In the genomic region with DNA sequence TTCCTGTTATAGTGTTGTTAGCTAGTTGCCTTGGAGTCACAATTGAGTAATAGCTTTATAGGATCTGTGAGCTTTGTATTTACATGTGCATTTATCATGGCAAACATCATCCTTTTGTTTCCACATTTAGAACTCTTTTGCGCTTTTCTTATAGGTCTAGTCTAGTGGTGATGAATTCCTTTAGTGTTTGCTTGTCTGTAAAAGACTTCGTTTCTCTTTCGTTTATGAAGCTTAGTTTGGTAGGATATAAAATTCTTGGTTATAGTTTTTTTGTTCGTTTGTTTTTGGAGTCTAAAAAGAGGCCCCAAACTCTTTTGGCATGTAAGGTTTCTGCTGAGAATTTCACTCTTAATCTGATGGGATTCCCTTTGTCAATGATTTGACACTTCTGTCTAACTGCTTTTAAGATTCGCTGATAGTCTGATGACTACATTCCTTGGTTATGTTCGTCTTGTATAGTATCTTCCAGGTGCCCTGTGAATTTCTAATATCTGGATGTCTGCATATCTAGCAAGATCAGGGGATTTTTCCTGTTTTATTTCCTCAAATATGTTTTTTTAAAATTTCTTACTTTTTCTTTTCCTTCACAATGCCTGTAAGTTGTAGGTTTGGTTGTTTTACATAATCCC, we compare ENCODE assay signal across 16 cellular contexts. TPM values are rescaled to one million over a fixed set of nuclear protein-coding genes. Genes with fewer than 3 reads are reported as not detected.
DNase-seq lines count a peak whose midpoint lies in the region; ATAC-seq, FAIRE-seq and TF ChIP-seq lines count a peak whose summit lies in the region.
"Had no signal": no experiment of that assay in that cellular context is flagged by ENCODE, and none has a peak within 500 bp of the region (broad histone marks: within the 10 kb centered on the region; RNA-seq: fewer than 3 reads in every experiment).

No MANE protein-coding gene starts in this region.

- DNase-seq in GM18507 (ENCODE audit: extremely low spot score, insufficient read length, low read depth) (no peak), H54 (ENCODE audit: insufficient read length, low spot score) (no peak), K562 (ENCODE audit: extremely low read depth in 1 of 4, low spot score in 3 of 4) (no peak), mesenchymal stem cell (peak; percentile 21), suprapubic skin (ENCODE audit: low spot score in 2 of 2) (no peak), prostate gland (ENCODE audit: low spot score) (no peak)
- DNase-seq: BE2C; CD4-positive, alpha-beta memory T cell; DMS153; DND-41; GDM1; H9 had no signal

- H3K23ac ChIP-seq in mesenchymal stem cell (ENCODE audit: low read length in 2 of 2), result no peak overlapping the region

- no peak overlapping the region for H3K4ac ChIP-seq in mesenchymal stem cell (ENCODE audit: low read depth in 1 of 2, low read length in 2 of 2)

- no peak overlapping the region for H3K27ac ChIP-seq in K562 (ENCODE audit: extremely low read depth, low read depth, low read length)
- no peak overlapping the region for H3K27ac ChIP-seq in mesenchymal stem cell (ENCODE audit: low read length, poor library complexity, severe bottlenecking)
- H3K27ac ChIP-seq in suprapubic skin, result no peak overlapping the region
- H3K27ac ChIP-seq in prostate gland, result no peak overlapping the region
- H3K27ac ChIP-seq: A549, C4-2B, GM23248 had no signal

- no peak overlapping the region for H3K9ac ChIP-seq in K562 (ENCODE audit: insufficient read depth in 1 of 2, low read depth in 2 of 2, low read length in 2 of 2)
- H3K9ac ChIP-seq in mesenchymal stem cell (ENCODE audit: low read length), result no peak overlapping the region
- H3K9ac ChIP-seq: GM23248 had no signal

- H3K9me3 ChIP-seq in K562 (replicated peaks; ENCODE audit: control insufficient read depth, insufficient read depth, low read depth, low read length) (no peaks in the 10 kb centered on the region), mesenchymal stem cell (ENCODE audit: control insufficient read depth, low read length) (no peaks in the 10 kb centered on the region), suprapubic skin (no peaks in the 10 kb centered on the region), prostate gland (no peaks in the 10 kb centered on the region)
- H3K9me3 ChIP-seq: A549, BE2C had no signal

- H2BK12ac ChIP-seq in mesenchymal stem cell (ENCODE audit: low read length in 2 of 2), result no peak overlapping the region

- H4K8ac ChIP-seq in mesenchymal stem cell (ENCODE audit: low read length), result no peak overlapping the region

- no peak overlapping the region for H2AK5ac ChIP-seq in mesenchymal stem cell (ENCODE audit: low read length, severe bottlenecking)

- H3K9me1 ChIP-seq in K562 (ENCODE audit: control insufficient read depth, insufficient read depth, low read length), result no peaks in the 10 kb centered on the region

- no peak overlapping the region for H3K14ac ChIP-seq in mesenchymal stem cell (ENCODE audit: low read length in 2 of 2)

- H3K36me3 ChIP-seq in K562 (ENCODE audit: control insufficient read depth, insufficient read depth, low read length) (no peaks in the 10 kb centered on the region), mesenchymal stem cell (ENCODE audit: control insufficient read depth in 1 of 2, insufficient read depth in 2 of 2, low read depth in 1 of 2, low read length in 2 of 2) (no peaks in the 10 kb centered on the region), suprapubic skin (no peaks in the 10 kb centered on the region), prostate gland (no peaks in the 10 kb centered on the region)
- H3K36me3 ChIP-seq: BE2C had no signal

- peaks cover 52% of the 10 kb centered on the region for H3K79me2 ChIP-seq in K562 (ENCODE audit: control insufficient read depth, insufficient read depth, low read length)

- intact Hi-C loops in K562 (cut with micrococcal nuclease), result no loop called here
- intact Hi-C loops in prostate gland (cut with DNase I), result no loop called here

- CTCF ChIA-PET in K562 (lab: Yijun Ruan, JAX; ENCODE audit: low intra/inter-chr PET ratio), result no interaction called here

- H3K27me3 ChIP-seq in K562 (ENCODE audit: control insufficient read depth in 2 of 2, insufficient read depth in 2 of 2, low read length in 2 of 2) (no peaks in the 10 kb centered on the region), mesenchymal stem cell (ENCODE audit: control insufficient read depth in 1 of 2, insufficient read depth in 1 of 2, low read length in 2 of 2) (no peaks in the 10 kb centered on the region), suprapubic skin (no peaks in the 10 kb centered on the region), prostate gland (replicated peaks; ENCODE audit: insufficient read depth) (no peaks in the 10 kb centered on the region)
- H3K27me3 ChIP-seq: BE2C had no signal

- FAIRE-seq in GM18507 (lab: Jason Lieb, UNC) (peak; percentile 45), H54 (lab: Jason Lieb, UNC) (peak; percentile 53), K562 (lab: Jason Lieb, UNC) (no peak)
- FAIRE-seq: A549, D721Med had no signal

- H2BK5ac ChIP-seq in mesenchymal stem cell (ENCODE audit: low read depth, low read length, poor library complexity, severe bottlenecking), result no peak overlapping the region

- H3K4me2 ChIP-seq in K562 (ENCODE audit: insufficient read depth, low read length) (no peak overlapping the region), mesenchymal stem cell (ENCODE audit: low read length, poor library complexity, severe bottlenecking) (no peak overlapping the region)
- H3K4me2 ChIP-seq: A549 had no signal

- H4K20me1 ChIP-seq in K562 (replicated peaks; ENCODE audit: control insufficient read depth, insufficient read depth, low read length), result peaks cover 12% of the 10 kb centered on the region

- 49% methylated on average over 6 of the region's 6 CpGs for WGBS in K562 (ENCODE audit: insufficient coverage, low coverage, missing lambda C conversion rate)
- 92% methylated on average over 5 of the region's 6 CpGs for WGBS in mesenchymal stem cell
- WGBS in suprapubic skin, result 90% methylated on average over 6 of the region's 6 CpGs
- WGBS in prostate gland, result 84% methylated on average over 6 of the region's 6 CpGs

- TF ChIP-seq EP300 in K562 (IDR thresholded peaks at IDR 0.05; ENCODE audit: low read length), result no peak
- TF ChIP-seq EP300 in suprapubic skin (IDR thresholded peaks at IDR 0.05), result no peak

- no peak overlapping the region for H2AFZ ChIP-seq in K562 (ENCODE audit: low read depth, low read length)
- no peak overlapping the region for H2AFZ ChIP-seq in mesenchymal stem cell (ENCODE audit: low read depth, low read length)
- H2AFZ ChIP-seq: GM23248 had no signal

- TF ChIP-seq POLR2A in H54 (IDR thresholded peaks at IDR 0.05; ENCODE audit: low read depth, low read length) (no peak), K562 (conservative IDR thresholded peaks at IDR 0.05) (no peak), suprapubic skin (IDR thresholded peaks at IDR 0.05) (no peak), prostate gland (IDR thresholded peaks at IDR 0.05) (no peak)

- TF ChIP-seq CTCF in K562 (IDR thresholded peaks at IDR 0.05 in 2 of 3, conservative IDR thresholded peaks at IDR 0.05 in 1 of 3; ENCODE audit: insufficient read depth in 2 of 3, low read depth in 1 of 3, low read length in 3 of 3), result no peak
- no peak for TF ChIP-seq CTCF in suprapubic skin (IDR thresholded peaks at IDR 0.05)
- TF ChIP-seq CTCF in prostate gland (IDR thresholded peaks at IDR 0.05), result no peak

- no peak overlapping the region for H3K18ac ChIP-seq in mesenchymal stem cell (ENCODE audit: low read depth in 1 of 2, low read length in 2 of 2)

- no peaks in the 10 kb centered on the region; a peak in 1 of 5 replicates for H3K4me1 ChIP-seq in K562 (replicated peaks in 1 of 2; ENCODE audit: control insufficient read depth in 2 of 2, insufficient read depth in 2 of 2, low read length in 2 of 2)
- peaks cover 3% of the 10 kb centered on the region for H3K4me1 ChIP-seq in mesenchymal stem cell (ENCODE audit: control insufficient read depth, insufficient read depth, low read depth, low read length)
- peaks cover 4% of the 10 kb centered on the region for H3K4me1 ChIP-seq in suprapubic skin
- H3K4me1 ChIP-seq in prostate gland (replicated peaks), result no peaks in the 10 kb centered on the region
- H3K4me1 ChIP-seq: A549, BE2C had no signal

- H3K79me1 ChIP-seq in mesenchymal stem cell (replicated peaks; ENCODE audit: low read length, poor library complexity, severe bottlenecking), result peaks cover 16% of the 10 kb centered on the region

- no TSS peak for BruUV-seq in K562 (replicated peaks; lab: Mats Ljungman, UMichigan)

- in situ Hi-C loops in K562 (cut with MboI), result no loop called here

- no peak overlapping the region for H2BK15ac ChIP-seq in mesenchymal stem cell (ENCODE audit: low read depth, poor library complexity, severe bottlenecking)

- no peak for TF ChIP-seq RAD21 in K562 (CRISPR knock-in tag; conservative IDR thresholded peaks at IDR 0.05 in 1 of 2, IDR thresholded peaks at IDR 0.05 in 1 of 2)

- no peak overlapping the region for H2BK120ac ChIP-seq in mesenchymal stem cell (ENCODE audit: low read depth, low read length)

- ATAC-seq in K562, result no peak

- no peak overlapping the region for H4K91ac ChIP-seq in mesenchymal stem cell (ENCODE audit: low read length)

- H3K4me3 ChIP-seq in K562, result no peak overlapping the region
- no peak overlapping the region for H3K4me3 ChIP-seq in mesenchymal stem cell (ENCODE audit: insufficient read depth in 1 of 2, low read depth in 1 of 2, low read length in 2 of 2)
- no peak overlapping the region for H3K4me3 ChIP-seq in suprapubic skin
- H3K4me3 ChIP-seq in prostate gland, result no peak overlapping the region
- H3K4me3 ChIP-seq: A549, GM23248 had no signal

- POLR2A ChIA-PET in K562 (lab: Yijun Ruan, JAX), result no interaction called here

RNA-seq across cellular contexts. Expression of gene DNAJC3, which starts 20.2 kb away (rescaled TPM):
- total RNA-seq in K562 (2011; cell fraction: chromatin; rRNA removed; ENCODE audit: low replicate concordance), result 8.4 and 25.2 TPM in 2 replicates
- total RNA-seq in K562 (2011; cell fraction: nucleolus; rRNA removed), result 8.8 and 12.2 TPM in 2 replicates
- 20.0 and 28.6 TPM in 2 replicates for total RNA-seq in K562 (2011; cell fraction: nucleoplasm; rRNA removed)
- total RNA-seq in K562 (2014; rRNA removed) (10.3 and 10.4 TPM in 2 replicates), K562 (2014; rRNA removed; fragmentation: Illumina TruSeq; extraction: Trizol) (21.8 and 22.9 TPM in 2 replicates), K562 (2015; rRNA removed; fragmentation: Illumina TruSeq; extraction: Trizol) (20.2 and 21.3 TPM in 2 replicates), K562 (2021) (14.4 and 14.6 TPM in 2 replicates), suprapubic skin (10 to 100 TPM; 27.1 to 33.5 (median 30.7) TPM), prostate gland (100 to 1,000 TPM in 1 of 2 donors, 10 to 100 TPM in 1; 44.7 to 106 TPM)
- polyA plus RNA-seq in K562 (2011; rRNA removed) (8.8 and 9.7 TPM in 2 replicates), K562 (2014; fragmentation: Illumina TruSeq; extraction: Trizol) (8.1 and 10.4 TPM in 2 replicates), K562 (2014; fragmentation: Nextera tagmentation; extraction: Ambion mirVana) (10 to 100 TPM in 1 of 2 experiments, 1 to 10 TPM in 1; 8.2 to 12.0 TPM), K562 (2014; rRNA removed) (7.5 and 7.8 TPM in 2 replicates)
- 2.3 and 5.6 TPM in 2 replicates for polyA plus RNA-seq in K562 (2011; cell fraction: cytosol; rRNA removed)
- 2.2 and 4.2 TPM in 2 replicates for polyA plus RNA-seq in K562 (2011; cell fraction: nucleus; rRNA removed)
- polyA plus RNA-seq in K562 (2012), result 8.9 and 12.8 TPM in 2 replicates
- polyA minus RNA-seq in K562 (2011; rRNA and poly(A)+ RNA removed), result 26.4 and 32.0 TPM in 2 replicates
- polyA minus RNA-seq in K562 (2011; cell fraction: cytosol; rRNA and poly(A)+ RNA removed), result 10.3 and 10.6 TPM in 2 replicates
- polyA minus RNA-seq in K562 (2011; cell fraction: nucleus; rRNA and poly(A)+ RNA removed), result 4.7 and 8.0 TPM in 2 replicates
- polyA plus RNA-seq in mesenchymal stem cell (2013, experiment 1 of 2), result 45.0 TPM
- polyA plus RNA-seq in mesenchymal stem cell (2013, experiment 2 of 2), result 46.6 TPM

RNA-seq across cellular contexts. Expression of gene DZIP1, which starts 52.7 kb away (rescaled TPM):
- not detected in 2 replicates for total RNA-seq in K562 (2011; cell fraction: chromatin; rRNA removed; ENCODE audit: low replicate concordance)
- total RNA-seq in K562 (2011; cell fraction: nucleolus; rRNA removed), result not detected in 2 replicates
- not detected in 2 replicates for total RNA-seq in K562 (2011; cell fraction: nucleoplasm; rRNA removed)
- total RNA-seq in K562 (2014; rRNA removed), result not detected in 2 replicates
- not detected in 2 replicates for total RNA-seq in K562 (2014; rRNA removed; fragmentation: Illumina TruSeq; extraction: Trizol)
- total RNA-seq in K562 (2015; rRNA removed; fragmentation: Illumina TruSeq; extraction: Trizol), result not detected in 2 replicates
- 0.07 TPM in 2 replicates for total RNA-seq in K562 (2021)
- polyA plus RNA-seq in K562 (2011; rRNA removed), result not detected in 2 replicates
- 0.01 TPM in 1 of 2 replicates, not detected in the other for polyA plus RNA-seq in K562 (2011; cell fraction: cytosol; rRNA removed)
- polyA plus RNA-seq in K562 (2011; cell fraction: nucleus; rRNA removed), result not detected in 2 replicates
- not detected in 2 replicates for polyA plus RNA-seq in K562 (2012)
- not detected in 2 replicates for polyA plus RNA-seq in K562 (2014; fragmentation: Illumina TruSeq; extraction: Trizol)
- not detected for polyA plus RNA-seq in K562 (2014; fragmentation: Nextera tagmentation; extraction: Ambion mirVana)
- not detected in 2 replicates for polyA plus RNA-seq in K562 (2014; rRNA removed)
- polyA minus RNA-seq in K562 (2011; rRNA and poly(A)+ RNA removed), result not detected in 2 replicates
- polyA minus RNA-seq in K562 (2011; cell fraction: cytosol; rRNA and poly(A)+ RNA removed), result not detected in 2 replicates
- polyA minus RNA-seq in K562 (2011; cell fraction: nucleus; rRNA and poly(A)+ RNA removed), result not detected in 2 replicates
- polyA plus RNA-seq in mesenchymal stem cell (2013, experiment 1 of 2), result 57.1 TPM
- polyA plus RNA-seq in mesenchymal stem cell (2013, experiment 2 of 2), result 56.1 TPM
- 1 to 10 TPM; 1.5 to 4.8 (median 3.4) TPM for total RNA-seq in suprapubic skin
- 10 to 100 TPM in 1 of 2 donors, 1 to 10 TPM in 1; 6.4 to 19.0 TPM for total RNA-seq in prostate gland
- total RNA-seq: CD4-positive, alpha-beta memory T cell had no signal
- polyA plus RNA-seq: CD4-positive, alpha-beta memory T cell had no signal
